ENCODE assay signal across 1 cellular context in genomic region chr2:47344890-47345583, GRCh38.
TF ChIP-seq lines count a peak whose summit lies in the region.

No MANE protein-coding gene starts in this region.

TF ChIP-seq in HepG2, 621 proteins besides CTCF, POLR2A, EP300 and RAD21 (continued from another document and continues in another):
- TF ChIP-seq CEBPZ (IDR thresholded peaks at IDR 0.05; ENCODE audit: low read length) = no peak
- TF ChIP-seq ZBTB10 (CRISPR knock-in tag; IDR thresholded peaks at IDR 0.05; ENCODE audit: borderline replicate concordance) = peak; percentile 88; the same call in 1 of the 2 replicates
- no peak for TF ChIP-seq SP140L (CRISPR knock-in tag; IDR thresholded peaks at IDR 0.05; ENCODE audit: borderline replicate concordance)
- no peak for TF ChIP-seq ZNF446 (CRISPR knock-in tag; IDR thresholded peaks at IDR 0.05)
- no peak for TF ChIP-seq ZNF280B (CRISPR knock-in tag; IDR thresholded peaks at IDR 0.05; ENCODE audit: borderline replicate concordance)
- TF ChIP-seq SMARCE1 (IDR thresholded peaks at IDR 0.05; ENCODE audit: borderline replicate concordance) = no peak
- peak; percentile 37; the same call in 1 of the 2 replicates for TF ChIP-seq ZMYM3 (CRISPR knock-in tag; IDR thresholded peaks at IDR 0.05)
- no peak for TF ChIP-seq TCF12 (IDR thresholded peaks at IDR 0.05)
- no peak; the same call in 1 of the 2 replicates for TF ChIP-seq TCF12 (CRISPR knock-in tag; IDR thresholded peaks at IDR 0.05)
- no peak for TF ChIP-seq NFATC3 (CRISPR knock-in tag; IDR thresholded peaks at IDR 0.05)
- peak; percentile 95 for TF ChIP-seq RAD51 (IDR thresholded peaks at IDR 0.05; ENCODE audit: borderline replicate concordance)
- 0 out of 2 replicates have a peak, but pooled peaks have one; percentile 13 for TF ChIP-seq DDIT3 (CRISPR knock-in tag; IDR thresholded peaks at IDR 0.05)
- no peak for TF ChIP-seq ZMAT3 (CRISPR knock-in tag; conservative IDR thresholded peaks at IDR 0.05)
- peak; percentile 80; the same call in 1 of the 2 replicates for TF ChIP-seq SIN3A (IDR thresholded peaks at IDR 0.05; ENCODE audit: borderline replicate concordance, low read depth, low read length)
- TF ChIP-seq KMT2B (CRISPR knock-in tag; IDR thresholded peaks at IDR 0.05) = peak; percentile 46
- no peak for TF ChIP-seq TRAFD1 (CRISPR knock-in tag; IDR thresholded peaks at IDR 0.05; ENCODE audit: borderline replicate concordance)
- TF ChIP-seq ZFYVE20 (CRISPR knock-in tag; IDR thresholded peaks at IDR 0.05; ENCODE audit: borderline replicate concordance, low read depth) = no peak
- TF ChIP-seq HOMEZ (CRISPR knock-in tag; IDR thresholded peaks at IDR 0.05; ENCODE audit: low read depth) = peak; percentile 78; the same call in 1 of the 2 replicates
- peak; percentile 43; the same call in 1 of the 2 replicates for TF ChIP-seq YEATS2 (CRISPR knock-in tag; IDR thresholded peaks at IDR 0.05; ENCODE audit: borderline replicate concordance)
- TF ChIP-seq KLF16 (CRISPR knock-in tag; IDR thresholded peaks at IDR 0.05) = peak in 1 of 2 experiments; percentile 46; a peak in 1 of 4 replicates
- TF ChIP-seq ZNF432 (CRISPR knock-in tag; IDR thresholded peaks at IDR 0.05; ENCODE audit: borderline replicate concordance) = no peak
- peak; percentile 62; the same call in 1 of the 2 replicates for TF ChIP-seq ZFP91 (CRISPR knock-in tag; IDR thresholded peaks at IDR 0.05; ENCODE audit: borderline replicate concordance)
- TF ChIP-seq ZNF414 (CRISPR knock-in tag; IDR thresholded peaks at IDR 0.05) = no peak
- TF ChIP-seq MAX (IDR thresholded peaks at IDR 0.05) = peak; percentile 92
- peak; percentile 12; the same call in 1 of the 2 replicates for TF ChIP-seq ARID2 (CRISPR knock-in tag; IDR thresholded peaks at IDR 0.05; ENCODE audit: borderline replicate concordance)
- no peak for TF ChIP-seq IRF1 (CRISPR knock-in tag; IDR thresholded peaks at IDR 0.05; ENCODE audit: low read depth)
- TF ChIP-seq TEAD3 (CRISPR knock-in tag; optimal IDR thresholded peaks at IDR 0.05; ENCODE audit: borderline replicate concordance) = peak; percentile 85
- TF ChIP-seq SNAPC4 (CRISPR knock-in tag; IDR thresholded peaks at IDR 0.05) = no peak
- peak; percentile 80; the same call in 1 of the 2 replicates for TF ChIP-seq CHD4 (IDR thresholded peaks at IDR 0.05; ENCODE audit: borderline replicate concordance, low read length)
- no peak for TF ChIP-seq PCBP2 (optimal IDR thresholded peaks at IDR 0.05; ENCODE audit: low read depth, low read length, poor library complexity, severe bottlenecking)
- no peak; the same call in 1 of the 2 replicates for TF ChIP-seq KDM4B (CRISPR knock-in tag; IDR thresholded peaks at IDR 0.05)
- TF ChIP-seq IKZF5 (CRISPR knock-in tag; IDR thresholded peaks at IDR 0.05) = peak; percentile 86
- no peak for TF ChIP-seq HCFC1 (IDR thresholded peaks at IDR 0.05; ENCODE audit: low read depth, low read length)
- TF ChIP-seq RBAK (CRISPR knock-in tag; IDR thresholded peaks at IDR 0.05) = peak; percentile 11; the same call in 1 of the 2 replicates
- peak; percentile 23; the same call in 1 of the 2 replicates for TF ChIP-seq STAG1 (CRISPR knock-in tag; IDR thresholded peaks at IDR 0.05)
